Comparison of ENCODE assay signal across 9 cellular contexts in the genomic region with DNA sequence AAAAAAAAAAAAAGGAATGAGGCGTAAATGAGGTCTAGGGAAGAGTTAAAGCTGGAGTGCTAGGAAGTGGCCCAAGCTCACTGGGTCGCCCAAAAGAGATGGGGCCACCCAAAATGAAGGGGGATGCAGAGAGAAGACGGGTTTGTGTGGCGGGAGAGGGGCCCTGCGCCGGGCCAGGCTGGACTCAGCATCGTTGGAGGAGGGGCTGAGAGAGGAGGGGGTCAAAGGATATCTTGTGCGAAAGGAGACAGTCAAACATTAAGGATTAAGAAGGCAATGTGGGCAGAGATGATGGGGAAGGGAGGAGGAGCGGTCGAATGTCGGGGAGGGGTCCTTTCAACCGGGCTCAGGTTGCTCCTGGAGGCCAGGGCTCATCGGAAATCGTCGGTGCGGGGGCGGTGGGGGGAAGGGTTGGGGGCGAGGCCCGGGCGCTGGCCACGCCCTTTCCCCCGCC. TPM values are rescaled to one million over a fixed set of nuclear protein-coding genes. Genes with fewer than 3 reads are reported as not detected.
DNase-seq lines count a peak whose midpoint lies in the region; ATAC-seq and TF ChIP-seq lines count a peak whose summit lies in the region.
"Had no signal": no experiment of that assay in that cellular context is flagged by ENCODE, and none has a peak within 500 bp of the region (broad histone marks: within the 10 kb centered on the region; RNA-seq: fewer than 3 reads in every experiment).

No MANE protein-coding gene starts in this region.

- H3K4me1 ChIP-seq in SJCRH30: 0 out of 2 replicates have a peak, but pooled peaks cover 7% of the 10 kb centered on the region
- H3K4me1 ChIP-seq in gastrocnemius medialis: peaks cover 14 to 18% of the 10 kb centered on the region in 2 donors

- no peaks in the 10 kb centered on the region for H3K27me3 ChIP-seq in SJCRH30
- no peaks in the 10 kb centered on the region for H3K27me3 ChIP-seq in gastrocnemius medialis

- POLR2A ChIA-PET in GM10248 (lab: Yijun Ruan, JAX): interaction anchor here (0.5 to 0.6 kb wide), 2 partner anchors 530 to 688 kb away, joined by 3 read pairs; no protein-coding TSS in a partner anchor

- H3K4me3 ChIP-seq in SJCRH30: peak overlapping the region; percentile 59
- H3K4me3 ChIP-seq in fibroblast of the aortic adventitia (ENCODE audit: low read depth, low read length): peak overlapping the region; percentile 65
- peak overlapping the region; percentile 58 to 70 (median 60) for H3K4me3 ChIP-seq in gastrocnemius medialis

- H3K27ac ChIP-seq in SJCRH30 (no peak overlapping the region), gastrocnemius medialis (peak overlapping the region; percentile 85 to 92 (median 88))

- ATAC-seq in gastrocnemius medialis: no peak

- no peak for TF ChIP-seq CTCF in fibroblast of the aortic adventitia (IDR thresholded peaks at IDR 0.05; ENCODE audit: insufficient read depth, low read length)
- TF ChIP-seq CTCF in gastrocnemius medialis (IDR thresholded peaks at IDR 0.05 in 4 of 5, conservative IDR thresholded peaks at IDR 0.05 in 1 of 5): no peak
- TF ChIP-seq CTCF in GM10248 (IDR thresholded peaks at IDR 0.05; ENCODE audit: control extremely low read depth, extremely low read depth, low read depth, missing control alignments): no peak

- CTCF ChIA-PET in GM10248 (lab: Yijun Ruan, JAX): interaction anchor here (0.5 to 2.7 kb wide), 14 partner anchors 9 to 169 kb away, joined by 3 to 13 read pairs (median 4); a partner anchor contains a TSS

- H3K9me3 ChIP-seq in SJCRH30 (replicated peaks) (no peaks in the 10 kb centered on the region), gastrocnemius medialis (no peaks in the 10 kb centered on the region)

- TF ChIP-seq POLR2A in GM18951 (IDR thresholded peaks at IDR 0.05; ENCODE audit: extremely low read depth, insufficient read depth, insufficient read length) (peak; percentile 50), gastrocnemius medialis (IDR thresholded peaks at IDR 0.05) (no peak)

- H3K36me3 ChIP-seq in SJCRH30 (no peaks in the 10 kb centered on the region), gastrocnemius medialis (no peaks in the 10 kb centered on the region)

- intact Hi-C loops in gastrocnemius medialis (cut with DNase I; ENCODE audit: low total_unique reads): loop anchor here (2.0 to 5.0 kb wide), 4 partner anchors 34 to 303 kb away; a partner anchor contains a TSS

- DNase-seq in SJCRH30 (no peak), fibroblast of the aortic adventitia (ENCODE audit: low read depth) (no peak), gastrocnemius medialis (no peak), NOMO-1 treated with DMSO at 0.1 percent for 48 hours (lab: John Stamatoyannopoulos, UW; ENCODE audit: unreplicated experiment) (no peak), SK-N-DZ (ENCODE audit: low spot score) (no peak), GM10248 (ENCODE audit: extremely low spot score) (no peak)
- no peak for DNase-seq in activated CD4-positive, alpha-beta T cell treated with anti-CD3 and anti-CD28 coated beads for 4 hours

- in situ Hi-C loops in GM18951 (cut with MboI; ENCODE audit: low sequenced_read_pairs, unreplicated experiment): no loop called here
- in situ Hi-C loops in gastrocnemius medialis (cut with MboI; ENCODE audit: low sequenced_read_pairs in 4 of 4): loop anchor here in 3 of 4 donors (5.0 to 10.0 kb wide), 3 partner anchors 54 to 64 kb away; a partner anchor contains a TSS

RNA-seq across cellular contexts. Expression of a gene that starts 0.8 kb away (rescaled TPM):
- total RNA-seq in SJCRH30 (2014; rRNA removed; shearing (Covaris generic)): 35.7 and 36.2 TPM in 2 replicates
- total RNA-seq in fibroblast of the aortic adventitia (ENCODE audit: low replicate concordance): 16.4 and 39.6 TPM in 2 replicates
- 10 to 100 TPM; 31.2 to 58.5 (median 53.0) TPM for total RNA-seq in gastrocnemius medialis
- 50.2 and 62.8 TPM in 2 replicates for polyA plus RNA-seq in SK-N-DZ (2014; cell fraction: cytosol; rRNA removed)
- polyA plus RNA-seq in SK-N-DZ (2014; cell fraction: nucleus; rRNA removed): 30.4 and 32.0 TPM in 2 replicates

RNA-seq across cellular contexts. Expression of a gene that starts 22.3 kb away (rescaled TPM):
- not detected in 2 replicates for total RNA-seq in SJCRH30 (2014; rRNA removed; shearing (Covaris generic))
- 0.41 and 0.81 TPM in 2 replicates for total RNA-seq in fibroblast of the aortic adventitia (ENCODE audit: low replicate concordance)
- total RNA-seq in gastrocnemius medialis: 1 to 10 TPM; 1.4 to 3.9 (median 1.9) TPM
- 0.21 TPM in 1 of 2 replicates, not detected in the other for polyA plus RNA-seq in SK-N-DZ (2014; cell fraction: cytosol; rRNA removed)
- polyA plus RNA-seq in SK-N-DZ (2014; cell fraction: nucleus; rRNA removed): not detected in 2 replicates
- total RNA-seq: LHCN-M2 had no signal

RNA-seq across cellular contexts. Expression of a gene that starts 34.5 kb away (rescaled TPM):
- 25.2 and 26.0 TPM in 2 replicates for total RNA-seq in SJCRH30 (2014; rRNA removed; shearing (Covaris generic))
- total RNA-seq in fibroblast of the aortic adventitia (ENCODE audit: low replicate concordance) (30.2 and 44.3 TPM in 2 replicates), gastrocnemius medialis (10 to 100 TPM; 33.0 to 90.0 (median 57.1) TPM)
- 40.6 and 48.8 TPM in 2 replicates for polyA plus RNA-seq in SK-N-DZ (2014; cell fraction: cytosol; rRNA removed)
- 12.9 and 29.7 TPM in 2 replicates for polyA plus RNA-seq in SK-N-DZ (2014; cell fraction: nucleus; rRNA removed)

RNA-seq across cellular contexts. Expression of a gene that starts 57.9 kb away (rescaled TPM):
- 22.1 and 25.2 TPM in 2 replicates for total RNA-seq in SJCRH30 (2014; rRNA removed; shearing (Covaris generic))
- total RNA-seq in fibroblast of the aortic adventitia (ENCODE audit: low replicate concordance) (68.7 and 89.1 TPM in 2 replicates), gastrocnemius medialis (10 to 100 TPM; 17.8 to 30.8 (median 24.2) TPM)
- 30.9 and 33.4 TPM in 2 replicates for polyA plus RNA-seq in SK-N-DZ (2014; cell fraction: cytosol; rRNA removed)
- 53.7 and 57.2 TPM in 2 replicates for polyA plus RNA-seq in SK-N-DZ (2014; cell fraction: nucleus; rRNA removed)

RNA-seq across cellular contexts. Expression of a gene that starts 58.1 kb away (rescaled TPM):
- 22.5 and 23.4 TPM in 2 replicates for total RNA-seq in SJCRH30 (2014; rRNA removed; shearing (Covaris generic))
- total RNA-seq in fibroblast of the aortic adventitia (ENCODE audit: low replicate concordance) (18.4 and 41.5 TPM in 2 replicates), gastrocnemius medialis (10 to 100 TPM; 28.7 to 54.5 (median 34.8) TPM)
- polyA plus RNA-seq in SK-N-DZ (2014; cell fraction: cytosol; rRNA removed): 44.8 and 53.6 TPM in 2 replicates
- 29.8 and 30.4 TPM in 2 replicates for polyA plus RNA-seq in SK-N-DZ (2014; cell fraction: nucleus; rRNA removed)
